1 cellular context compared by ENCODE assay signal in the genomic region with DNA sequence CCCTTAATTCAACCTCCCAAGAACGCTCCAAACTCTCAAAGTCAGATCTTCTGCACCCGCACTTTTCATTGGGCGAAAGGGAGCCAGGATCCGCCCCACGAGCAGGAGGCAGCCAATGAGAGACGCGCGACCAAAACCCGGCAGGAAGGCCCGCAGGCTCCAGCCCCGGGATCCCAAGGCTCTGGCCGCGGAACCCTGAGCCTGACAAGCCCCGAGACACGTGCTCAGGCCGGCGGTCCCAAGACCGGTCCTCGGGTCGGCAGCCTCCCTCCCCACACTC.
TF ChIP-seq lines count a peak whose summit lies in the region.

No MANE protein-coding gene starts in this region.

TF ChIP-seq in GM12878, 131 proteins besides CTCF, POLR2A, EP300 and RAD21:
- TF ChIP-seq SIN3A (IDR thresholded peaks at IDR 0.05; ENCODE audit: low read depth, low read length): peak; percentile 66; the same call in 1 of the 2 replicates
- no peak for TF ChIP-seq GATAD2B (conservative IDR thresholded peaks at IDR 0.05; ENCODE audit: low read depth)
- TF ChIP-seq USF2 (IDR thresholded peaks at IDR 0.05; ENCODE audit: borderline replicate concordance, low read depth, low read length): peak; percentile 47
- no peak for TF ChIP-seq TCF3 (IDR thresholded peaks at IDR 0.05; ENCODE audit: borderline replicate concordance, insufficient read depth, low read depth, low read length)
- no peak for TF ChIP-seq TCF12 (IDR thresholded peaks at IDR 0.05; ENCODE audit: low read depth, low read length)
- TF ChIP-seq, protein P1, sequence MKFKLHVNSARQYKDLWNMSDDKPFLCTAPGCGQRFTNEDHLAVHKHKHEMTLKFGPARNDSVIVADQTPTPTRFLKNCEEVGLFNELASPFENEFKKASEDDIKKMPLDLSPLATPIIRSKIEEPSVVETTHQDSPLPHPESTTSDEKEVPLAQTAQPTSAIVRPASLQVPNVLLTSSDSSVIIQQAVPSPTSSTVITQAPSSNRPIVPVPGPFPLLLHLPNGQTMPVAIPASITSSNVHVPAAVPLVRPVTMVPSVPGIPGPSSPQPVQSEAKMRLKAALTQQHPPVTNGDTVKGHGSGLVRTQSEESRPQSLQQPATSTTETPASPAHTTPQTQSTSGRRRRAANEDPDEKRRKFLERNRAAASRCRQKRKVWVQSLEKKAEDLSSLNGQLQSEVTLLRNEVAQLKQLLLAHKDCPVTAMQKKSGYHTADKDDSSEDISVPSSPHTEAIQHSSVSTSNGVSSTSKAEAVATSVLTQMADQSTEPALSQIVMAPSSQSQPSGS (IDR thresholded peaks at IDR 0.05; ENCODE audit: low read length): no peak
- TF ChIP-seq, protein P2, sequence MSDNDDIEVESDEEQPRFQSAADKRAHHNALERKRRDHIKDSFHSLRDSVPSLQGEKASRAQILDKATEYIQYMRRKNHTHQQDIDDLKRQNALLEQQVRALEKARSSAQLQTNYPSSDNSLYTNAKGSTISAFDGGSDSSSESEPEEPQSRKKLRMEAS (IDR thresholded peaks at IDR 0.05; ENCODE audit: low read depth, low read length): no peak; the same call in 1 of the 2 replicates
- TF ChIP-seq CHD2 (IDR thresholded peaks at IDR 0.05; ENCODE audit: borderline replicate concordance, low read depth, low read length): peak; percentile 81
- no peak for TF ChIP-seq ATF7 (IDR thresholded peaks at IDR 0.05; ENCODE audit: low read depth)
- TF ChIP-seq NFYA (IDR thresholded peaks at IDR 0.05; ENCODE audit: borderline replicate concordance, low read depth, low read length): peak; percentile 11; the same call in 1 of the 2 replicates
- no peak for TF ChIP-seq SKIL (IDR thresholded peaks at IDR 0.05; ENCODE audit: low read depth, poor library complexity, severe bottlenecking)
- TF ChIP-seq ZNF622 (IDR thresholded peaks at IDR 0.05): no peak
- peak in 1 of 2 experiments; percentile 17; a peak in 1 of 4 replicates for TF ChIP-seq IKZF2 (IDR thresholded peaks at IDR 0.05)
- no peak for TF ChIP-seq JUNB (IDR thresholded peaks at IDR 0.05)
- no peak for TF ChIP-seq DPF2 (IDR thresholded peaks at IDR 0.05)
- TF ChIP-seq IRF5 (IDR thresholded peaks at IDR 0.05; ENCODE audit: borderline replicate concordance): no peak
- 0 out of 2 replicates have a peak, but pooled peaks have one; percentile 1 for TF ChIP-seq CREB1 (IDR thresholded peaks at IDR 0.05; ENCODE audit: low read depth)
- TF ChIP-seq BMI1 (IDR thresholded peaks at IDR 0.05; ENCODE audit: borderline replicate concordance): no peak
- TF ChIP-seq IRF3 (IDR thresholded peaks at IDR 0.05): peak; percentile 68
- peak; percentile 60; the same call in 1 of the 2 replicates for TF ChIP-seq MXI1 (IDR thresholded peaks at IDR 0.05; ENCODE audit: low read depth, low read length)
- TF ChIP-seq SP1 (IDR thresholded peaks at IDR 0.05; ENCODE audit: low read depth, low read length): peak; percentile 90
- no peak for TF ChIP-seq PAX5 (IDR thresholded peaks at IDR 0.05; ENCODE audit: borderline replicate concordance, low read depth, low read length)
- peak; percentile 39 for TF ChIP-seq FOS (IDR thresholded peaks at IDR 0.05; ENCODE audit: borderline replicate concordance, extremely low read depth, insufficient read length)
- no peak for TF ChIP-seq NFXL1 (IDR thresholded peaks at IDR 0.05; ENCODE audit: borderline replicate concordance)
- no peak for TF ChIP-seq HCFC1 (IDR thresholded peaks at IDR 0.05; ENCODE audit: low read length)
- TF ChIP-seq TARDBP (IDR thresholded peaks at IDR 0.05; ENCODE audit: borderline replicate concordance): no peak; the same call in 1 of the 2 replicates
- no peak for TF ChIP-seq EGR1 (IDR thresholded peaks at IDR 0.05; ENCODE audit: borderline replicate concordance in 1 of 2, low read depth in 2 of 2, low read length in 2 of 2)
- no peak; the same call in 1 of the 2 replicates for TF ChIP-seq SMAD5 (IDR thresholded peaks at IDR 0.05; ENCODE audit: low read depth)
- TF ChIP-seq CBX5 (IDR thresholded peaks at IDR 0.05; ENCODE audit: low read depth): no peak
- peak; percentile 35 for TF ChIP-seq RELA (IDR thresholded peaks at IDR 0.05; ENCODE audit: borderline replicate concordance, partially characterized antibody)
- TF ChIP-seq ZNF384 (IDR thresholded peaks at IDR 0.05; ENCODE audit: borderline replicate concordance, low read depth, low read length): no peak
- TF ChIP-seq, protein P3, sequence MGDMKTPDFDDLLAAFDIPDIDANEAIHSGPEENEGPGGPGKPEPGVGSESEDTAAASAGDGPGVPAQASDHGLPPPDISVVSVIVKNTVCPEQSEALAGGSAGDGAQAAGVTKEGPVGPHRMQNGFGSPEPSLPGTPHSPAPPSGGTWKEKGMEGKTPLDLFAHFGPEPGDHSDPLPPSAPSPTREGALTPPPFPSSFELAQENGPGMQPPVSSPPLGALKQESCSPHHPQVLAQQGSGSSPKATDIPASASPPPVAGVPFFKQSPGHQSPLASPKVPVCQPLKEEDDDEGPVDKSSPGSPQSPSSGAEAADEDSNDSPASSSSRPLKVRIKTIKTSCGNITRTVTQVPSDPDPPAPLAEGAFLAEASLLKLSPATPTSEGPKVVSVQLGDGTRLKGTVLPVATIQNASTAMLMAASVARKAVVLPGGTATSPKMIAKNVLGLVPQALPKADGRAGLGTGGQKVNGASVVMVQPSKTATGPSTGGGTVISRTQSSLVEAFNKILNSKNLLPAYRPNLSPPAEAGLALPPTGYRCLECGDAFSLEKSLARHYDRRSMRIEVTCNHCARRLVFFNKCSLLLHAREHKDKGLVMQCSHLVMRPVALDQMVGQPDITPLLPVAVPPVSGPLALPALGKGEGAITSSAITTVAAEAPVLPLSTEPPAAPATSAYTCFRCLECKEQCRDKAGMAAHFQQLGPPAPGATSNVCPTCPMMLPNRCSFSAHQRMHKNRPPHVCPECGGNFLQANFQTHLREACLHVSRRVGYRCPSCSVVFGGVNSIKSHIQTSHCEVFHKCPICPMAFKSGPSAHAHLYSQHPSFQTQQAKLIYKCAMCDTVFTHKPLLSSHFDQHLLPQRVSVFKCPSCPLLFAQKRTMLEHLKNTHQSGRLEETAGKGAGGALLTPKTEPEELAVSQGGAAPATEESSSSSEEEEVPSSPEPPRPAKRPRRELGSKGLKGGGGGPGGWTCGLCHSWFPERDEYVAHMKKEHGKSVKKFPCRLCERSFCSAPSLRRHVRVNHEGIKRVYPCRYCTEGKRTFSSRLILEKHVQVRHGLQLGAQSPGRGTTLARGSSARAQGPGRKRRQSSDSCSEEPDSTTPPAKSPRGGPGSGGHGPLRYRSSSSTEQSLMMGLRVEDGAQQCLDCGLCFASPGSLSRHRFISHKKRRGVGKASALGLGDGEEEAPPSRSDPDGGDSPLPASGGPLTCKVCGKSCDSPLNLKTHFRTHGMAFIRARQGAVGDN (IDR thresholded peaks at IDR 0.05): peak; percentile 60
- peak; percentile 65 for TF ChIP-seq USF1 (IDR thresholded peaks at IDR 0.05; ENCODE audit: borderline replicate concordance, extremely low read length, insufficient read depth, low read depth, low read length)
- no peak for TF ChIP-seq RELB (IDR thresholded peaks at IDR 0.05; ENCODE audit: low read depth)
- TF ChIP-seq CREM (IDR thresholded peaks at IDR 0.05; ENCODE audit: low read depth): peak; percentile 6
- TF ChIP-seq, protein P4, sequence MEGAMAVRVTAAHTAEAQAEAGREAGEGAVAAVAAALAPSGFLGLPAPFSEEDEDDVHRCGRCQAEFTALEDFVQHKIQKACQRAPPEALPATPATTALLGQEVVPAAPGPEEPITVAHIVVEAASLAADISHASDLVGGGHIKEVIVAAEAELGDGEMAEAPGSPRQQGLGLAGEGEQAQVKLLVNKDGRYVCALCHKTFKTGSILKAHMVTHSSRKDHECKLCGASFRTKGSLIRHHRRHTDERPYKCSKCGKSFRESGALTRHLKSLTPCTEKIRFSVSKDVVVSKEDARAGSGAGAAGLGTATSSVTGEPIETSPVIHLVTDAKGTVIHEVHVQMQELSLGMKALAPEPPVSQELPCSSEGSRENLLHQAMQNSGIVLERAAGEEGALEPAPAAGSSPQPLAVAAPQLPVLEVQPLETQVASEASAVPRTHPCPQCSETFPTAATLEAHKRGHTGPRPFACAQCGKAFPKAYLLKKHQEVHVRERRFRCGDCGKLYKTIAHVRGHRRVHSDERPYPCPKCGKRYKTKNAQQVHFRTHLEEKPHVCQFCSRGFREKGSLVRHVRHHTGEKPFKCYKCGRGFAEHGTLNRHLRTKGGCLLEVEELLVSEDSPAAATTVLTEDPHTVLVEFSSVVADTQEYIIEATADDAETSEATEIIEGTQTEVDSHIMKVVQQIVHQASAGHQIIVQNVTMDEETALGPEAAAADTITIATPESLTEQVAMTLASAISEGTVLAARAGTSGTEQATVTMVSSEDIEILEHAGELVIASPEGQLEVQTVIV (IDR thresholded peaks at IDR 0.05; ENCODE audit: borderline replicate concordance, partially characterized antibody): no peak
- TF ChIP-seq HDAC6 (IDR thresholded peaks at IDR 0.05; ENCODE audit: unreplicated experiment): no peak
